17 cellular contexts compared by ENCODE assay signal in the genomic region with DNA sequence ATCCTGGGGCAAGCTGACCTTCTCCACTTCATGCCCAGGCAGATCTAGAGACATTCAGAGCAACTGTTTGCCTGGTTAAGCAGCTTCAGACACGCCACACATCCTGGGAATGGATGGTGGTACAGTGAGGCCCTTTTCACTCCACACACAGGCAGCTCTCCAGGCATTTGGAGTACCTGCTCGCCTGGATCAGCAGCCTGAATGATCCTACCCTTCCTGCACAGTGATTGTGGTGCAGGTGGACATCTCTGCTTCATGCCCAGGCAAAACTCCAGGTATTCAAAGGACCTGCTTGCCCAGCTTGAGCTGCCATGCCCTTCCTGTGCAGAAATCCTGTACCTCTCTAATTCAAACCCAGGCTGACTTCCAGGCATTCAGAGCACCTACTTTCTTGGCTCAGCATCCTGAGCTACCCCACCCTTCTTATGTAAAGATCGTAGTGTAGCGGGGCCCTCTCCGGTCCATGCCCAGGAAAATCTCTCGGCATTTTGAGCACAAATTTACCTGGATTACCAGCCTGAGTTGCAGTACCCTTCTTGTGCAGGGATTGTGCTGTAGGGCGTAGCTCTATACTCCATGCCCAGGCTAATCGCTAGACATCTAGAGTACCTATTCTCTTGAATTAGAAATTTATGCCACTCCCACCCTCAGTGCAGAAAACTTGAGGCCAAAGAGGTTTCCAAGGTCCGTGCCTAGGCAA.
DNase-seq lines count a peak whose midpoint lies in the region; ATAC-seq and TF ChIP-seq lines count a peak whose summit lies in the region.
"Had no signal": no experiment of that assay in that cellular context is flagged by ENCODE, and none has a peak within 500 bp of the region (broad histone marks: within the 10 kb centered on the region; RNA-seq: fewer than 3 reads in every experiment).

No MANE protein-coding gene starts in this region.

- 75% methylated on average over 9 of the region's 9 CpGs for WGBS in prostate gland

- no peaks in the 10 kb centered on the region for H3K79me2 ChIP-seq in DND-41 (ENCODE audit: insufficient read depth, low read length)

- intact Hi-C loops in posterior cingulate gyrus (cut with DNase I), result no loop called here
- intact Hi-C loops in prostate gland (cut with DNase I), result no loop called here

- ATAC-seq in DND-41 (ENCODE audit: insufficient read depth, low read depth) (no peak), GM19395 (IDR thresholded peaks at IDR 0.05; ENCODE audit: unreplicated experiment) (peak; percentile 17), HG03103 (IDR thresholded peaks at IDR 0.05; ENCODE audit: low read depth, unreplicated experiment) (peak; percentile 6)
- ATAC-seq: activated T-cell treated with anti-CD3 and anti-CD28 coated beads, Interleukin-2, amount 50 U/mL, for 4 hours; heart right ventricle; stimulated activated memory B cell treated with anti-CD40 and anti-IgM and Interleukin-4, amounts not matched to agents 10 μg/mL and 1 μg/mL and 100 μg/mL, for 72 hours had no signal

- no peak for TF ChIP-seq CTCF in DND-41 (IDR thresholded peaks at IDR 0.05; ENCODE audit: borderline replicate concordance, extremely low read depth, low read length, poor library complexity, severe bottlenecking)
- no peak for TF ChIP-seq CTCF in epithelial cell of esophagus (IDR thresholded peaks at IDR 0.05; ENCODE audit: insufficient read depth, low read depth, low read length, missing control alignments)
- TF ChIP-seq CTCF in prostate gland (IDR thresholded peaks at IDR 0.05), result no peak

- H3K9me3 ChIP-seq in DND-41 (ENCODE audit: insufficient read depth, low read length, severe bottlenecking), result no peaks in the 10 kb centered on the region
- H3K9me3 ChIP-seq in prostate gland, result no peaks in the 10 kb centered on the region
- H3K9me3 ChIP-seq: colonic mucosa, right lobe of liver, thoracic aorta had no signal

- H3K4me3 ChIP-seq in DND-41 (ENCODE audit: low read depth in 1 of 2, low read length in 2 of 2) (no peak overlapping the region), epithelial cell of esophagus (ENCODE audit: low read length) (no peak overlapping the region), prostate gland (no peak overlapping the region)
- H3K4me3 ChIP-seq: colonic mucosa, heart right ventricle, PC-9, right lobe of liver, thoracic aorta had no signal

- H3K27me3 ChIP-seq in DND-41 (ENCODE audit: insufficient read depth, low read length, poor library complexity), result no peaks in the 10 kb centered on the region
- H3K27me3 ChIP-seq in prostate gland (replicated peaks; ENCODE audit: insufficient read depth), result no peaks in the 10 kb centered on the region
- H3K27me3 ChIP-seq: colonic mucosa, heart right ventricle, right lobe of liver had no signal

- H3K27ac ChIP-seq in DND-41 (ENCODE audit: low read length), result no peak overlapping the region
- H3K27ac ChIP-seq in prostate gland, result no peak overlapping the region
- H3K27ac ChIP-seq: colonic mucosa, heart right ventricle, PC-9, right lobe of liver, thoracic aorta had no signal

- H4K20me1 ChIP-seq in DND-41 (ENCODE audit: insufficient read depth, low read length), result no peaks in the 10 kb centered on the region

- H3K36me3 ChIP-seq in DND-41 (ENCODE audit: insufficient read depth, low read length) (no peaks in the 10 kb centered on the region), prostate gland (no peaks in the 10 kb centered on the region)
- H3K36me3 ChIP-seq: colonic mucosa, heart right ventricle, right lobe of liver, thoracic aorta had no signal

- no peak for DNase-seq in DND-41
- peak; percentile 55 for DNase-seq in epithelial cell of esophagus (ENCODE audit: low read depth)
- no peak for DNase-seq in posterior cingulate gyrus
- no peak for DNase-seq in NCI-H510A treated with DMSO at 0.1 percent for 48 hours (lab: John Stamatoyannopoulos, UW)
- no peak for DNase-seq in stimulated activated CD4-positive, alpha-beta T cell treated with anti-CD3 and anti-CD28 coated beads, Interleukin-4, amount 100 ng/mL, for 24 hours
- no peak for DNase-seq in prostate gland (ENCODE audit: low spot score)
- DNase-seq: activated B cell treated with CpG ODN at 0.5 μM for 24 hours; activated T-cell treated with anti-CD3 and anti-CD28 coated beads, Interleukin-2, amount 50 U/mL, for 4 hours; C1 segment of cervical spinal cord; heart right ventricle had no signal

- no peaks in the 10 kb centered on the region for H3K4me1 ChIP-seq in DND-41 (ENCODE audit: insufficient read depth, low read length)
- no peaks in the 10 kb centered on the region for H3K4me1 ChIP-seq in prostate gland (replicated peaks)
- H3K4me1 ChIP-seq: colonic mucosa, heart right ventricle, right lobe of liver had no signal

- no peak overlapping the region for H3K9ac ChIP-seq in DND-41 (ENCODE audit: low read depth, low read length)

- TF ChIP-seq POLR2A in prostate gland (IDR thresholded peaks at IDR 0.05), result no peak

- 0 out of 2 replicates have a peak overlapping the region, but pooled peaks have one; percentile 11 for H2AFZ ChIP-seq in DND-41 (ENCODE audit: low read depth, low read length)
- H2AFZ ChIP-seq: PC-9 had no signal

- peak overlapping the region; percentile 5; the same call in 1 of the 2 replicates for H3K4me2 ChIP-seq in DND-41 (ENCODE audit: insufficient read depth, low read length)
- H3K4me2 ChIP-seq: PC-9 had no signal
